Comparison of ENCODE assay signal across 34 cellular contexts in genomic region chr3:97795951-97796350, GRCh38.
"Had no signal": no experiment of that assay in that cellular context is flagged by ENCODE, and none has a peak within 500 bp of the region (broad histone marks: within the 10 kb centered on the region; RNA-seq: fewer than 3 reads in every experiment).

No MANE protein-coding gene starts in this region.

- H3K4me3 ChIP-seq: MG63 had no signal

- H3K9ac ChIP-seq: KMS-11 had no signal

- H3K4me2 ChIP-seq: KMS-11 had no signal

- H3K9me3 ChIP-seq: MG63 had no signal

- H3K36me3 ChIP-seq: MG63 had no signal

- H3K27me3 ChIP-seq: MG63 had no signal

- DNase-seq: Karpas-422, Kasumi-1, MG63, MM.1S, MV-4-11, NCI-H1048, NCI-H1092, NCI-H1092 treated with DMSO at 0.1 percent for 48 hours, NCI-H1105, NCI-H1105 treated with DMSO at 0.1 percent for 48 hours, NCI-H1417, NCI-H1417 treated with DMSO at 0.1 percent for 48 hours, NCI-H1436, NCI-H1436 treated with DMSO at 0.1 percent for 48 hours, NCI-H146, NCI-H1694, NCI-H1694 treated with DMSO at 0.1 percent for 48 hours, NCI-H187, NCI-H187 treated with DMSO at 0.1 percent for 48 hours, NCI-H1930, NCI-H2029, NCI-H2029 treated with DMSO at 0.1 percent for 48 hours, NCI-H2081, NCI-H2081 treated with DMSO at 0.1 percent for 48 hours, NCI-H2107, NCI-H2171, NCI-H2171 treated with DMSO at 0.1 percent for 48 hours, NCI-H2227 treated with DMSO at 0.1 percent for 48 hours, NCI-H345, NCI-H446, NCI-H446 treated with DMSO at 0.1 percent for 48 hours, NCI-H510A, NCI-H510A treated with DMSO at 0.1 percent for 48 hours had no signal

- H3K27ac ChIP-seq: KMS-11 had no signal
